Comparison of ENCODE assay signal across 1 cellular context in the genomic region with DNA sequence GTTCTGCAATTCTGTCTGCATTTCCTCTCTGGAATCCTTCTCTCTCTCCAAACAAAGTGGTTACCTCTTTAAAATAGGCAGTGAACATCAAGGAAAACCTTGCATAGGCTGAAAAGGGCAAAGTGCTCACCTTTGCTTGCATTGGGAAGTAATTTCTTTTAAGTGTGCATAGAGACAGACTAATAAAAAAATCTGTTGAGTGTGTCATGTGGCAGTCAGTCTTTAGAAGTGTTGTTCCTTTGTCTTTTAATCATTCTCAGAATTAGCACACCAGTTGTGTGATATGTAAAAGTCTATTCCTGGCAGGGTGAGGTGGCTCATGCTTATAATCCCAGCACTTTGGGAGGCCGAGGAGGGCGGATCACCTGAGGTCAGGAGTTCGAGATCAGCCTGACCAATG.
TF ChIP-seq lines count a peak whose summit lies in the region.

No MANE protein-coding gene starts in this region.

TF ChIP-seq in WTC11, 78 proteins besides CTCF, POLR2A, EP300 and RAD21 (continued from another document):
- TF ChIP-seq, protein P1, sequence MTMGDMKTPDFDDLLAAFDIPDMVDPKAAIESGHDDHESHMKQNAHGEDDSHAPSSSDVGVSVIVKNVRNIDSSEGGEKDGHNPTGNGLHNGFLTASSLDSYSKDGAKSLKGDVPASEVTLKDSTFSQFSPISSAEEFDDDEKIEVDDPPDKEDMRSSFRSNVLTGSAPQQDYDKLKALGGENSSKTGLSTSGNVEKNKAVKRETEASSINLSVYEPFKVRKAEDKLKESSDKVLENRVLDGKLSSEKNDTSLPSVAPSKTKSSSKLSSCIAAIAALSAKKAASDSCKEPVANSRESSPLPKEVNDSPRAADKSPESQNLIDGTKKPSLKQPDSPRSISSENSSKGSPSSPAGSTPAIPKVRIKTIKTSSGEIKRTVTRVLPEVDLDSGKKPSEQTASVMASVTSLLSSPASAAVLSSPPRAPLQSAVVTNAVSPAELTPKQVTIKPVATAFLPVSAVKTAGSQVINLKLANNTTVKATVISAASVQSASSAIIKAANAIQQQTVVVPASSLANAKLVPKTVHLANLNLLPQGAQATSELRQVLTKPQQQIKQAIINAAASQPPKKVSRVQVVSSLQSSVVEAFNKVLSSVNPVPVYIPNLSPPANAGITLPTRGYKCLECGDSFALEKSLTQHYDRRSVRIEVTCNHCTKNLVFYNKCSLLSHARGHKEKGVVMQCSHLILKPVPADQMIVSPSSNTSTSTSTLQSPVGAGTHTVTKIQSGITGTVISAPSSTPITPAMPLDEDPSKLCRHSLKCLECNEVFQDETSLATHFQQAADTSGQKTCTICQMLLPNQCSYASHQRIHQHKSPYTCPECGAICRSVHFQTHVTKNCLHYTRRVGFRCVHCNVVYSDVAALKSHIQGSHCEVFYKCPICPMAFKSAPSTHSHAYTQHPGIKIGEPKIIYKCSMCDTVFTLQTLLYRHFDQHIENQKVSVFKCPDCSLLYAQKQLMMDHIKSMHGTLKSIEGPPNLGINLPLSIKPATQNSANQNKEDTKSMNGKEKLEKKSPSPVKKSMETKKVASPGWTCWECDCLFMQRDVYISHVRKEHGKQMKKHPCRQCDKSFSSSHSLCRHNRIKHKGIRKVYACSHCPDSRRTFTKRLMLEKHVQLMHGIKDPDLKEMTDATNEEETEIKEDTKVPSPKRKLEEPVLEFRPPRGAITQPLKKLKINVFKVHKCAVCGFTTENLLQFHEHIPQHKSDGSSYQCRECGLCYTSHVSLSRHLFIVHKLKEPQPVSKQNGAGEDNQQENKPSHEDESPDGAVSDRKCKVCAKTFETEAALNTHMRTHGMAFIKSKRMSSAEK (CRISPR knock-in tag; IDR thresholded peaks at IDR 0.05; ENCODE audit: borderline replicate concordance) = no peak
- TF ChIP-seq ZNF232 (CRISPR knock-in tag; IDR thresholded peaks at IDR 0.05) (no peak), ATF3 (CRISPR knock-in tag; conservative IDR thresholded peaks at IDR 0.05) (no peak), ZNF281 (CRISPR knock-in tag; IDR thresholded peaks at IDR 0.05) (no peak), ZBTB43 (CRISPR knock-in tag; IDR thresholded peaks at IDR 0.05) (no peak)
